ENCODE assay signal across 2 cellular contexts in the genomic region with DNA sequence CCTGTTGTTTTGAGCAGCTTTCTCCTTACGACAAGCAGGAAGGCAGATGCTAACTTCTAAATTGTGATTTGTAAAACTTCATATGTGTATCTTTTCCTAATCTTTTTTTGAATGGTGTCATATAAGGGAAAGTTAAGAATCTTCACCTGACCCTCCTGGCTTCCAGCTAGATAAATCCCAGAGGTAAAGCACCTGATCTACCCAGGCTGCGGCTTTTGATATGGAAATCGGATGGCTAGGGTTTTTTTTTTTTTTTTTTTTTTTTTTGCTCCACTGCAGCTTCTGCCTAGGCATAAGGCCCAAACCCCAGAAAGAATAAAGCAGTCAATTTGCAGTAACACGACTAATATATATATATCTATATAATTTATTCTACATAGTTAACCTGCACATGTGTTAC.
TF ChIP-seq lines count a peak whose summit lies in the region.

No MANE protein-coding gene starts in this region.

TF ChIP-seq in SK-N-SH treated with all-trans-retinoic acid at 6 μM for 48 hours, 23 proteins besides CTCF, POLR2A, EP300 and RAD21:
- TF ChIP-seq ESRRG (CRISPR knock-in tag; IDR thresholded peaks at IDR 0.05), result no peak
- TF ChIP-seq, protein P1, sequence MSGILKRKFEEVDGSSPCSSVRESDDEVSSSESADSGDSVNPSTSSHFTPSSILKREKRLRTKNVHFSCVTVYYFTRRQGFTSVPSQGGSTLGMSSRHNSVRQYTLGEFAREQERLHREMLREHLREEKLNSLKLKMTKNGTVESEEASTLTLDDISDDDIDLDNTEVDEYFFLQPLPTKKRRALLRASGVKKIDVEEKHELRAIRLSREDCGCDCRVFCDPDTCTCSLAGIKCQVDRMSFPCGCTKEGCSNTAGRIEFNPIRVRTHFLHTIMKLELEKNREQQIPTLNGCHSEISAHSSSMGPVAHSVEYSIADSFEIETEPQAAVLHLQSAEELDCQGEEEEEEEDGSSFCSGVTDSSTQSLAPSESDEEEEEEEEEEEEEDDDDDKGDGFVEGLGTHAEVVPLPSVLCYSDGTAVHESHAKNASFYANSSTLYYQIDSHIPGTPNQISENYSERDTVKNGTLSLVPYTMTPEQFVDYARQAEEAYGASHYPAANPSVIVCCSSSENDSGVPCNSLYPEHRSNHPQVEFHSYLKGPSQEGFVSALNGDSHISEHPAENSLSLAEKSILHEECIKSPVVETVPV (CRISPR knock-in tag; IDR thresholded peaks at IDR 0.05), result no peak
- TF ChIP-seq TCF4 (CRISPR knock-in tag; IDR thresholded peaks at IDR 0.05; ENCODE audit: borderline replicate concordance), result no peak
TF ChIP-seq in SK-N-SH treated with all-trans-retinoic acid at 6 μM for 48 hours: peak in this region for 0.

TF ChIP-seq in HepG2, 621 proteins besides CTCF, POLR2A, EP300 and RAD21:
- no peak for TF ChIP-seq ZNF879 (CRISPR knock-in tag; IDR thresholded peaks at IDR 0.05)
- TF ChIP-seq KDM2A (CRISPR knock-in tag; IDR thresholded peaks at IDR 0.05; ENCODE audit: borderline replicate concordance, low read depth), result no peak
- TF ChIP-seq ZFP82 (CRISPR knock-in tag; IDR thresholded peaks at IDR 0.05; ENCODE audit: borderline replicate concordance), result no peak
- TF ChIP-seq JUNB (CRISPR knock-in tag; IDR thresholded peaks at IDR 0.05; ENCODE audit: borderline replicate concordance), result no peak
- TF ChIP-seq ZFP41 (CRISPR knock-in tag; IDR thresholded peaks at IDR 0.05; ENCODE audit: borderline replicate concordance), result no peak
- no peak for TF ChIP-seq PHF8 (CRISPR knock-in tag; IDR thresholded peaks at IDR 0.05)
- TF ChIP-seq CHD4 (IDR thresholded peaks at IDR 0.05; ENCODE audit: borderline replicate concordance, low read length), result no peak
- no peak for TF ChIP-seq ASH2L (IDR thresholded peaks at IDR 0.05; ENCODE audit: insufficient read length, low read depth, low read length)
- TF ChIP-seq, protein P2, sequence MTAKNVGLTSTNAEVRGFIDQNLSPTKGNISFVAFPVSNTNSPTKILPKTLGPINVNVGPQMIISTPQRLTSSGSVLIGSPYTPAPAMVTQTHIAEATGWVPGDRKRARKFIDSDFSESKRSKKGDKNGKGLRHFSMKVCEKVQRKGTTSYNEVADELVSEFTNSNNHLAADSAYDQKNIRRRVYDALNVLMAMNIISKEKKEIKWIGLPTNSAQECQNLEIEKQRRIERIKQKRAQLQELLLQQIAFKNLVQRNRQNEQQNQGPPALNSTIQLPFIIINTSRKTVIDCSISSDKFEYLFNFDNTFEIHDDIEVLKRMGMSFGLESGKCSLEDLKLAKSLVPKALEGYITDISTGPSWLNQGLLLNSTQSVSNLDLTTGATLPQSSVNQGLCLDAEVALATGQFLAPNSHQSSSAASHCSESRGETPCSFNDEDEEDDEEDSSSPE (CRISPR knock-in tag; IDR thresholded peaks at IDR 0.05), result no peak
- TF ChIP-seq TCF7 (IDR thresholded peaks at IDR 0.05; ENCODE audit: low read depth), result no peak
- no peak for TF ChIP-seq NFYC (CRISPR knock-in tag; IDR thresholded peaks at IDR 0.05)
- TF ChIP-seq, protein P3, sequence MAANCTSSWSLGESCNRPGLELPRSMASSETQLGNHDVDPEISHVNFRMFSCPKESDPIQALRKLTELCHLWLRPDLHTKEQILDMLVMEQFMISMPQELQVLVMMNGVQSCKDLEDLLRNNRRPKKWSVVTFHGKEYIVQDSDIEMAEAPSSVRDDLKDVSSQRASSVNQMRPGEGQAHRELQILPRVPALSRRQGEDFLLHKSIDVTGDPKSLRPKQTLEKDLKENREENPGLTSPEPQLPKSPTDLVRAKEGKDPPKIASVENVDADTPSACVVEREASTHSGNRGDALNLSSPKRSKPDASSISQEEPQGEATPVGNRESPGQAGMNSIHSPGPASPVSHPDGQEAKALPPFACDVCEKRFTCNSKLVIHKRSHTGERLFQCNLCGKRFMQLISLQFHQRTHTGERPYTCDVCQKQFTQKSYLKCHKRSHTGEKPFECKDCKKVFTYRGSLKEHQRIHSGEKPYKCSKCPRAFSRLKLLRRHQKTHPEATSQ (CRISPR knock-in tag; IDR thresholded peaks at IDR 0.05; ENCODE audit: borderline replicate concordance), result no peak
- TF ChIP-seq ADNP (CRISPR knock-in tag; IDR thresholded peaks at IDR 0.05), result no peak
- TF ChIP-seq ZNF10 (CRISPR knock-in tag; IDR thresholded peaks at IDR 0.05; ENCODE audit: borderline replicate concordance, low read depth), result no peak
TF ChIP-seq in HepG2: peak in this region for 0.
